ENCODE assay signal across 21 cellular contexts in genomic region chrX:136141569-136141968, GRCh38. TPM values are rescaled to one million over a fixed set of nuclear protein-coding genes. Genes with fewer than 3 reads are reported as not detected.
DNase-seq lines count a peak whose midpoint lies in the region; ATAC-seq, FAIRE-seq and TF ChIP-seq lines count a peak whose summit lies in the region.
"Had no signal": no experiment of that assay in that cellular context is flagged by ENCODE, and none has a peak within 500 bp of the region (broad histone marks: within the 10 kb centered on the region; RNA-seq: fewer than 3 reads in every experiment).

No MANE protein-coding gene starts in this region.

- TF ChIP-seq CTCF in CD4-positive, alpha-beta T cell (IDR thresholded peaks at IDR 0.05) = no peak
- TF ChIP-seq CTCF in HEK293 (tag by site-specific recombination; IDR thresholded peaks at IDR 0.05) (no peak), bronchial epithelial cell (IDR thresholded peaks at IDR 0.05; ENCODE audit: insufficient read depth, low read length, severe bottlenecking) (no peak), upper lobe of left lung (IDR thresholded peaks at IDR 0.05) (no peak), BE2C (IDR thresholded peaks at IDR 0.05; ENCODE audit: low read depth, low read length) (no peak)

- H3K4me3 Mint-ChIP-seq in CD4-positive, alpha-beta T cell = peak overlapping the region; percentile 12
- H3K4me3 Mint-ChIP-seq: CD14-positive monocyte; CD8-positive, alpha-beta T cell had no signal

- DNase-seq in CD4-positive, alpha-beta T cell = no peak
- no peak for DNase-seq in bronchial epithelial cell (ENCODE audit: low read depth)
- no peak for DNase-seq in small intestine
- DNase-seq in upper lobe of left lung = no peak
- no peak for DNase-seq in GM03348 (ENCODE audit: low spot score)
- DNase-seq in BE2C = no peak
- DNase-seq: AML-193; Calu3; CD8-positive, alpha-beta T cell; DMS79 treated with DMSO at 0.1 percent for 48 hours; GOT3; H7; KG1 had no signal

- H3K4me1 ChIP-seq in HEK293 (ENCODE audit: control insufficient read depth, insufficient read depth, low read length) = no peaks in the 10 kb centered on the region; the same call in 1 of the 2 replicates
- H3K4me1 ChIP-seq in small intestine (ENCODE audit: control insufficient read depth in 2 of 2, insufficient read depth in 1 of 2, low read depth in 1 of 2, low read length in 1 of 2) = no peaks in the 10 kb centered on the region
- H3K4me1 ChIP-seq in upper lobe of left lung = peaks cover 0 to 11% (median 3%) of the 10 kb centered on the region in 4 donors
- no peaks in the 10 kb centered on the region for H3K4me1 ChIP-seq in BE2C

- H3K36me3 Mint-ChIP-seq in CD4-positive, alpha-beta T cell (ENCODE audit: low read depth) = no peaks in the 10 kb centered on the region
- H3K36me3 Mint-ChIP-seq: CD8-positive, alpha-beta T cell had no signal

- no peaks in the 10 kb centered on the region for H3K9me3 Mint-ChIP-seq in CD4-positive, alpha-beta T cell
- H3K9me3 Mint-ChIP-seq: CD8-positive, alpha-beta T cell had no signal

- POLR2A ChIA-PET in CD4-positive, alpha-beta T cell (lab: Charles Lee) = no interaction called here
- POLR2A ChIA-PET in HEK293 (lab: Yijun Ruan, JAX) = no interaction called here

- no peaks in the 10 kb centered on the region for H3K36me3 ChIP-seq in HEK293 (ENCODE audit: control insufficient read depth in 2 of 2, insufficient read depth in 1 of 2, low read length in 2 of 2)
- no peaks in the 10 kb centered on the region for H3K36me3 ChIP-seq in bronchial epithelial cell (ENCODE audit: control insufficient read depth, insufficient read depth, low read length)
- H3K36me3 ChIP-seq in small intestine (ENCODE audit: control insufficient read depth in 2 of 2, insufficient read depth in 2 of 2, low read length in 2 of 2) = no peaks in the 10 kb centered on the region
- H3K36me3 ChIP-seq in upper lobe of left lung = no peaks in the 10 kb centered on the region
- no peaks in the 10 kb centered on the region for H3K36me3 ChIP-seq in BE2C
- H3K36me3 ChIP-seq: BLaER1 had no signal

- no peak for TF ChIP-seq POLR2A in upper lobe of left lung (IDR thresholded peaks at IDR 0.05)

- no peak overlapping the region for H3K27ac ChIP-seq in CD4-positive, alpha-beta T cell (ENCODE audit: low read depth, low read length)
- H3K27ac ChIP-seq in HEK293 (ENCODE audit: extremely low read depth, low read depth, low read length) = no peak overlapping the region
- H3K27ac ChIP-seq in small intestine (ENCODE audit: low read depth in 1 of 2, low read length in 1 of 2) = no peak overlapping the region
- H3K27ac ChIP-seq in upper lobe of left lung = no peak overlapping the region
- H3K27ac ChIP-seq: BLaER1 had no signal

- TF ChIP-seq EP300 in upper lobe of left lung (IDR thresholded peaks at IDR 0.05) = no peak

- no peaks in the 10 kb centered on the region for H3K9me3 ChIP-seq in CD4-positive, alpha-beta T cell (ENCODE audit: control insufficient read depth, low read length)
- H3K9me3 ChIP-seq in HEK293 (ENCODE audit: control insufficient read depth, insufficient read depth, low read depth, low read length) (no peaks in the 10 kb centered on the region), small intestine (ENCODE audit: control insufficient read depth, low read depth) (no peaks in the 10 kb centered on the region), upper lobe of left lung (no peaks in the 10 kb centered on the region), BE2C (no peaks in the 10 kb centered on the region)
- H3K9me3 ChIP-seq: BLaER1 had no signal

- H3K27ac Mint-ChIP-seq in CD4-positive, alpha-beta T cell = no peak overlapping the region
- H3K27ac Mint-ChIP-seq: CD14-positive monocyte; CD8-positive, alpha-beta T cell had no signal

- H3K27me3 Mint-ChIP-seq in CD4-positive, alpha-beta T cell = no peaks in the 10 kb centered on the region

- 39 to 68% (median 46%) methylated on average over 3 of the region's 3 CpGs for WGBS in small intestine, 3 donors
- 65 to 83% methylated on average over 3 of the region's 3 CpGs for WGBS in upper lobe of left lung, 2 donors

- H3K27me3 ChIP-seq in CD4-positive, alpha-beta T cell (ENCODE audit: control insufficient read depth, insufficient read depth, low read length) = no peaks in the 10 kb centered on the region
- H3K27me3 ChIP-seq in bronchial epithelial cell (ENCODE audit: control insufficient read depth, insufficient read depth, low read length) = no peaks in the 10 kb centered on the region
- H3K27me3 ChIP-seq in small intestine (ENCODE audit: control insufficient read depth in 2 of 2, insufficient read depth in 2 of 2, low read length in 2 of 2) = peaks cover 0 to 3% of the 10 kb centered on the region in 2 donors
- H3K27me3 ChIP-seq in upper lobe of left lung = no peaks in the 10 kb centered on the region
- H3K27me3 ChIP-seq in BE2C = no peaks in the 10 kb centered on the region

- FAIRE-seq in bronchial epithelial cell (lab: Jason Lieb, UNC) = peak; percentile 52
- FAIRE-seq in small intestine (lab: Jason Lieb, UNC) = peak; percentile 10
- FAIRE-seq: A204.1, GM12892, GM18507 had no signal

- CTCF ChIA-PET in CD4-positive, alpha-beta T cell (lab: Charles Lee) = interaction anchor here (0.9 kb wide), 1 partner anchor 10 kb away, joined by 3 read pairs; no protein-coding TSS in a partner anchor
- CTCF ChIA-PET in HEK293 (lab: Yijun Ruan, JAX) = interaction anchor here (0.5 to 2.1 kb wide), 2 partner anchors 11 to 22 kb away, joined by 4 to 6 read pairs; no protein-coding TSS in a partner anchor

- H3K4me1 Mint-ChIP-seq in CD4-positive, alpha-beta T cell (ENCODE audit: low read depth) = peaks cover 43% of the 10 kb centered on the region

- ATAC-seq in CD4-positive, alpha-beta T cell (ENCODE audit: poor library complexity) = no peak
- no peak for ATAC-seq in upper lobe of left lung (ENCODE audit: low FRiP score in 2 of 2)
- ATAC-seq: CD8-positive, alpha-beta T cell; HCT116 had no signal

- intact Hi-C loops in CD4-positive, alpha-beta T cell (cut with DNase I, micrococcal nuclease) = loop anchor here in 1 of 2 experiments (5.0 to 10.0 kb wide), 2 partner anchors 69 to 157 kb away; partner anchors contain the start of gene SLC9A6

- H3K4me3 ChIP-seq in HEK293 (ENCODE audit: low read depth, low read length) (no peak overlapping the region), bronchial epithelial cell (ENCODE audit: low read depth, low read length) (no peak overlapping the region), small intestine (ENCODE audit: low read depth in 1 of 2, low read length in 2 of 2) (no peak overlapping the region), upper lobe of left lung (no peak overlapping the region), BE2C (ENCODE audit: low read depth, low read length) (no peak overlapping the region)
- H3K4me3 ChIP-seq: BLaER1 had no signal

TF ChIP-seq in HEK293, 187 proteins besides CTCF, POLR2A, EP300 and RAD21:
- TF ChIP-seq ZNF146 (tag by site-specific recombination; IDR thresholded peaks at IDR 0.05) (peak; percentile 69), ZSCAN4 (tag by site-specific recombination; IDR thresholded peaks at IDR 0.05) (peak; percentile 79), REPIN1 (tag by site-specific recombination; IDR thresholded peaks at IDR 0.05; ENCODE audit: low read depth) (no peak), ZNF184 (tag by site-specific recombination; IDR thresholded peaks at IDR 0.05) (peak; percentile 88; the same call in 1 of the 2 replicates), ZNF510 (tag by site-specific recombination; IDR thresholded peaks at IDR 0.05; ENCODE audit: insufficient replicate concordance) (no peak)

RNA-seq across cellular contexts. Expression of gene FHL1, which starts 5.8 kb away (rescaled TPM):
- 10 to 100 TPM; 27.2 to 28.4 TPM for total RNA-seq in CD4-positive, alpha-beta T cell
- total RNA-seq in bronchial epithelial cell = 39.3 and 45.5 TPM in 2 replicates
- 10 to 100 TPM in 2 of 3 donors, 1 to 10 TPM in 1; 8.7 to 97.5 (median 72.5) TPM for polyA plus RNA-seq in small intestine
- total RNA-seq in upper lobe of left lung = 100 to 1,000 TPM; 114 to 426 (median 255) TPM
- 70.8 TPM for polyA plus RNA-seq in BE2C (2012; ENCODE audit: insufficient read depth, insufficient read length, low read depth)
- total RNA-seq: HT-29 had no signal
